ENCODE assay signal across 8 cellular contexts in genomic region chr9:39484292-39484691, GRCh38.
DNase-seq lines count a peak whose midpoint lies in the region; ATAC-seq lines count a peak whose summit lies in the region.
"Not testable (repeated sequence)": the region's sequence is repeated elsewhere in the genome, so short reads cannot be mapped to it uniquely, and the experiment has no call there.

No MANE protein-coding gene starts in this region.

- not testable (repeated sequence) for H3K36me3 ChIP-seq in naive thymus-derived CD4-positive, alpha-beta T cell (ENCODE audit: control insufficient read depth in 2 of 3, insufficient read depth in 3 of 3, low read length in 3 of 3)

- H3K4me1 Mint-ChIP-seq in naive thymus-derived CD4-positive, alpha-beta T cell: not testable (repeated sequence)

- H3K4me3 ChIP-seq in naive thymus-derived CD4-positive, alpha-beta T cell (ENCODE audit: low read length): not testable (repeated sequence)

- not testable (repeated sequence) for H3K4me1 ChIP-seq in naive thymus-derived CD4-positive, alpha-beta T cell (ENCODE audit: control insufficient read depth in 2 of 2, insufficient read depth in 2 of 2, low read length in 2 of 2)

- H3K27ac Mint-ChIP-seq in naive thymus-derived CD4-positive, alpha-beta T cell: not testable (repeated sequence)

- H3K36me3 Mint-ChIP-seq in naive thymus-derived CD4-positive, alpha-beta T cell: not testable (repeated sequence)

- H3K27me3 Mint-ChIP-seq in naive thymus-derived CD4-positive, alpha-beta T cell: not testable (repeated sequence)

- H3K4me3 Mint-ChIP-seq in naive thymus-derived CD4-positive, alpha-beta T cell: peak overlapping the region in 1 of 10 donors; percentile 8

- H3K27ac ChIP-seq in naive thymus-derived CD4-positive, alpha-beta T cell (ENCODE audit: low read depth, low read length): not testable (repeated sequence)

- POLR2A ChIA-PET in naive thymus-derived CD4-positive, alpha-beta T cell (lab: Charles Lee): not testable (repeated sequence)

- DNase-seq in naive thymus-derived CD4-positive, alpha-beta T cell: not testable (repeated sequence)

- intact Hi-C loops in naive thymus-derived CD4-positive, alpha-beta T cell (cut with micrococcal nuclease): not testable (repeated sequence)

- not testable (repeated sequence) for H3K9me3 ChIP-seq in naive thymus-derived CD4-positive, alpha-beta T cell (ENCODE audit: control insufficient read depth in 2 of 3, low read length in 3 of 3)

- not testable (repeated sequence) for H3K27me3 ChIP-seq in naive thymus-derived CD4-positive, alpha-beta T cell (ENCODE audit: control insufficient read depth in 2 of 2, insufficient read depth in 2 of 2, low read length in 2 of 2)

- ATAC-seq in GM18511 (IDR thresholded peaks at IDR 0.05; ENCODE audit: unreplicated experiment) (peak; percentile 88), GM19035 (IDR thresholded peaks at IDR 0.05; ENCODE audit: unreplicated experiment) (peak; percentile 84), GM21381 (IDR thresholded peaks at IDR 0.05; ENCODE audit: unreplicated experiment) (peak; percentile 87), GM21825 (IDR thresholded peaks at IDR 0.05; ENCODE audit: unreplicated experiment) (peak; percentile 75), HG02938 (IDR thresholded peaks at IDR 0.05; ENCODE audit: unreplicated experiment) (peak; percentile 80), HG03159 (IDR thresholded peaks at IDR 0.05; ENCODE audit: unreplicated experiment) (peak; percentile 96), HG03521 (IDR thresholded peaks at IDR 0.05; ENCODE audit: unreplicated experiment) (peak; percentile 74)
- peak; percentile 41 for ATAC-seq in naive thymus-derived CD4-positive, alpha-beta T cell

- not testable (repeated sequence) for H3K9me3 Mint-ChIP-seq in naive thymus-derived CD4-positive, alpha-beta T cell

- CTCF ChIA-PET in naive thymus-derived CD4-positive, alpha-beta T cell (lab: Charles Lee): not testable (repeated sequence)

Comparison
In these comparisons a context has a peak if more than half of its experiments do, and no peak if none do; other contexts are left out.
1. ATAC-seq: peak in every context shown above with its lines; median percentile 96 in HG03159; 88 in GM18511; 87 in GM21381; 84 in GM19035; 80 in HG02938; 75 in GM21825; 74 in HG03521; 41 in naive thymus-derived CD4-positive, alpha-beta T cell.